ENCODE assay signal across 8 cellular contexts in genomic region chr16:30096105-30096861, GRCh38. TPM values are rescaled to one million over a fixed set of nuclear protein-coding genes. Genes with fewer than 3 reads are reported as not detected.
DNase-seq lines count a peak whose midpoint lies in the region; ATAC-seq and TF ChIP-seq lines count a peak whose summit lies in the region.

Gene YPEL3, minus strand, starts transcription at chr16:30096213. Its CDS starts 731 bp downstream, at chr16:30095482.

- intact Hi-C loops in cardiac septum (cut with DNase I) (loop anchor here (2.0 to 10.0 kb wide), 2 partner anchors 27 to 319 kb away; partner anchors contain the start of gene MAPK3), thyroid gland (cut with DNase I) (loop anchor here (2.0 kb wide), 1 partner anchor 25 kb away; no protein-coding TSS in a partner anchor)

- TF ChIP-seq CTCF in NB4 (IDR thresholded peaks at IDR 0.05; ENCODE audit: low read depth, low read length) (no peak), thyroid gland (IDR thresholded peaks at IDR 0.05) (no peak)

- H3K9me3 ChIP-seq in T-helper 17 cell (ENCODE audit: control insufficient read depth, low read length, poor library complexity, severe bottlenecking) (peaks cover 3% of the 10 kb centered on the region), thyroid gland (no peaks in the 10 kb centered on the region)

- peaks cover 4% of the 10 kb centered on the region for H3K36me3 Mint-ChIP-seq in T-helper 17 cell (ENCODE audit: low read depth)

- H3K4me1 Mint-ChIP-seq in T-helper 17 cell, result peaks cover 27% of the 10 kb centered on the region

- H3K4me3 ChIP-seq in NB4 (ENCODE audit: low read depth, low read length) (no peak within 1 kb of the TSS), thyroid gland (replicated peaks in 1 of 3) (peak within 1 kb of the TSS; percentile 8 to 78 (median 48))

- H3K27ac ChIP-seq in thyroid gland, result peak within 1 kb of the TSS; percentile 82 to 92 (median 88)

- H3K27ac Mint-ChIP-seq in T-helper 17 cell, result peak within 1 kb of the TSS; percentile 92

- DNase-seq in CMK (ENCODE audit: low read depth) (peak; percentile 81), NB4 (ENCODE audit: low read depth) (peak; percentile 76), T-helper 17 cell (peak; percentile 81 to 90 (median 86)), amniotic epithelial cell (ENCODE audit: low read depth) (peak; percentile 85), cardiac septum (ENCODE audit: low spot score) (peak; percentile 97), pons (ENCODE audit: low spot score) (peak; percentile 85), thyroid gland (peak; percentile 94 to 96)

- peak within 1 kb of the TSS; percentile 93 for H3K4me3 Mint-ChIP-seq in T-helper 17 cell

- H3K27me3 ChIP-seq in thyroid gland, result no peaks in the 10 kb centered on the region

- no peaks in the 10 kb centered on the region for H3K27me3 Mint-ChIP-seq in T-helper 17 cell

- peaks cover 34 to 39% of the 10 kb centered on the region in 2 donors for H3K4me1 ChIP-seq in thyroid gland

- H3K36me3 ChIP-seq in thyroid gland, result peaks cover 5 to 12% of the 10 kb centered on the region in 2 donors

- WGBS in thyroid gland, 2 donors, result 32 to 71% methylated on average over 8 to 17 of the region's 77 CpGs

- ATAC-seq in GM21576 (IDR thresholded peaks at IDR 0.05; ENCODE audit: unreplicated experiment), result peak; percentile 29
- ATAC-seq in T-helper 17 cell, result peak; percentile 65

- TF ChIP-seq POLR2A in NB4 (IDR thresholded peaks at IDR 0.05; ENCODE audit: extremely low read depth, insufficient read length) (no peak), thyroid gland (IDR thresholded peaks at IDR 0.05) (peak in 1 of 2 donors; percentile 89)

RNA-seq across cellular contexts. Expression of gene YPEL3, which starts in this region (rescaled TPM):
- total RNA-seq in T-helper 17 cell (100 to 1,000 TPM in 1 of 2 donors, 10 to 100 TPM in 1; 94.9 to 131 TPM), cardiac septum (43.2 TPM), thyroid gland (100 to 1,000 TPM in 1 of 4 donors, 10 to 100 TPM in 3; 32.4 to 372 (median 68.0) TPM)
